ENCODE assay signal across 2 cellular contexts in the genomic region with DNA sequence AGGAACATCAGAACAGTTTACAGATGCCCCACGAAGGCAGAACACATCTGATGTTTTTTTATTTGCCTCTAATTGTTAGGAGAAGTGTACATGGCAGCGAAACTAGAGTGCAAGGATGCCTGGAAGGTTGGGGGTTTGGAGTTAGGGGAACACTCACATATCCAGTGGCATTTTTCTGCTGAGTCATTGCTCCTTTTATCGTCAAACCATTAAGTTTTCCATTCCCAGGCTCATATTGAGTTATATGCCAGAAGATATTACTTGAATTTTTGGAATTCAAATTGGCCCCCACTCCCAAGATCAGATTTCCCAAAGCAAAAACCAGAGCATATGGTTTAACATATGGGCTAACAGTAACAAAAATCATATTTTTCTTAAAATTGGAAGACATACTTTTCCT.
TF ChIP-seq lines count a peak whose summit lies in the region.

No MANE protein-coding gene starts in this region.

TF ChIP-seq in HepG2, 621 proteins besides CTCF, POLR2A, EP300 and RAD21 (continued from another document):
- peak; percentile 93 for TF ChIP-seq NFE2L2 (IDR thresholded peaks at IDR 0.05; ENCODE audit: low read length)
TF ChIP-seq in HepG2: peak in this region for 2.

TF ChIP-seq in WTC11, 78 proteins besides CTCF, POLR2A, EP300 and RAD21 (continued from another document):
- TF ChIP-seq, protein P1, sequence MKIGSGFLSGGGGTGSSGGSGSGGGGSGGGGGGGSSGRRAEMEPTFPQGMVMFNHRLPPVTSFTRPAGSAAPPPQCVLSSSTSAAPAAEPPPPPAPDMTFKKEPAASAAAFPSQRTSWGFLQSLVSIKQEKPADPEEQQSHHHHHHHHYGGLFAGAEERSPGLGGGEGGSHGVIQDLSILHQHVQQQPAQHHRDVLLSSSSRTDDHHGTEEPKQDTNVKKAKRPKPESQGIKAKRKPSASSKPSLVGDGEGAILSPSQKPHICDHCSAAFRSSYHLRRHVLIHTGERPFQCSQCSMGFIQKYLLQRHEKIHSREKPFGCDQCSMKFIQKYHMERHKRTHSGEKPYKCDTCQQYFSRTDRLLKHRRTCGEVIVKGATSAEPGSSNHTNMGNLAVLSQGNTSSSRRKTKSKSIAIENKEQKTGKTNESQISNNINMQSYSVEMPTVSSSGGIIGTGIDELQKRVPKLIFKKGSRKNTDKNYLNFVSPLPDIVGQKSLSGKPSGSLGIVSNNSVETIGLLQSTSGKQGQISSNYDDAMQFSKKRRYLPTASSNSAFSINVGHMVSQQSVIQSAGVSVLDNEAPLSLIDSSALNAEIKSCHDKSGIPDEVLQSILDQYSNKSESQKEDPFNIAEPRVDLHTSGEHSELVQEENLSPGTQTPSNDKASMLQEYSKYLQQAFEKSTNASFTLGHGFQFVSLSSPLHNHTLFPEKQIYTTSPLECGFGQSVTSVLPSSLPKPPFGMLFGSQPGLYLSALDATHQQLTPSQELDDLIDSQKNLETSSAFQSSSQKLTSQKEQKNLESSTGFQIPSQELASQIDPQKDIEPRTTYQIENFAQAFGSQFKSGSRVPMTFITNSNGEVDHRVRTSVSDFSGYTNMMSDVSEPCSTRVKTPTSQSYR (CRISPR knock-in tag; IDR thresholded peaks at IDR 0.05): no peak
- TF ChIP-seq ZNF423 (CRISPR knock-in tag; IDR thresholded peaks at IDR 0.05): no peak
- TF ChIP-seq, protein P2, sequence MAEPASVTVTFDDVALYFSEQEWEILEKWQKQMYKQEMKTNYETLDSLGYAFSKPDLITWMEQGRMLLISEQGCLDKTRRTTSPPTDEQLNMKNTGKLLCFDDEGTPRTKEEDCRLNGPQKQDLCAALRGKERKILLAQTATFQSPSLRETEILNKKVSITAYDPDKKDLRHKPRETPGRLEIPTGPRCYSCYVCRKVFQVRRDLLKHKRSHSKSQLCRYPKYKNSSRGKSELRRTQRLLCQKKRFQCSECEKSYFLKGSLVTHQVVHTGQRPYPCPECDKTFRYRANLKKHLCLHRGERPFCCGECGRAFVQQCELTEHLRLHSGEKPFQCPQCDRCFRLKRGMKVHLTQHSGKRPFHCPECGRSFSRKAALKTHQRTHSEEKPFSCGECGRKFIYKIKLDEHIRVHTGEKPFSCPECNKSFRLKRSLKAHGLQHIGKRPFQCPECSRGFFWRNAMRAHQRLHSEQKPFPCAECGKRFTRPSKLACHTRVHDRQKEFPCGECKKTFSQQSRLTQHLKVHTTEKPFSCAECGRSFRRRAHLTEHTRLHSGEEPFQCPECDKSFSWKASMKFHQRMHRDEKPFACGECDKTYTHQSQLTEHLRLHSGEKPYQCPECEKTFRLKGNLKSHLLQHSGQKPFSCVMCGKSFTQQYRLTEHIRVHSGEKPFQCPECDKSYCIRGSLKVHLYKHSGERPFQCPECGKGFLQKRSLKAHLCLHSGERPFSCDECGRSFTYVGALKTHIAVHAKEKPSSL (CRISPR knock-in tag; conservative IDR thresholded peaks at IDR 0.05): no peak
- no peak for TF ChIP-seq TCF7 (CRISPR knock-in tag; IDR thresholded peaks at IDR 0.05; ENCODE audit: low read depth)
- TF ChIP-seq GRHL2 (CRISPR knock-in tag; IDR thresholded peaks at IDR 0.05; ENCODE audit: insufficient replicate concordance, severe bottlenecking): no peak
- TF ChIP-seq, protein P3, sequence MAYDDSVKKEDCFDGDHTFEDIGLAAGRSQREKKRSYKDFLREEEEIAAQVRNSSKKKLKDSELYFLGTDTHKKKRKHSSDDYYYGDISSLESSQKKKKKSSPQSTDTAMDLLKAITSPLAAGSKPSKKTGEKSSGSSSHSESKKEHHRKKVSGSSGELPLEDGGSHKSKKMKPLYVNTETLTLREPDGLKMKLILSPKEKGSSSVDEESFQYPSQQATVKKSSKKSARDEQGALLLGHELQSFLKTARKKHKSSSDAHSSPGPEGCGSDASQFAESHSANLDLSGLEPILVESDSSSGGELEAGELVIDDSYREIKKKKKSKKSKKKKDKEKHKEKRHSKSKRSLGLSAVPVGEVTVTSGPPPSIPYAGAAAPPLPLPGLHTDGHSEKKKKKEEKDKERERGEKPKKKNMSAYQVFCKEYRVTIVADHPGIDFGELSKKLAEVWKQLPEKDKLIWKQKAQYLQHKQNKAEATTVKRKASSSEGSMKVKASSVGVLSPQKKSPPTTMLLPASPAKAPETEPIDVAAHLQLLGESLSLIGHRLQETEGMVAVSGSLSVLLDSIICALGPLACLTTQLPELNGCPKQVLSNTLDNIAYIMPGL (CRISPR knock-in tag; IDR thresholded peaks at IDR 0.05): no peak
- TF ChIP-seq ZNF138 (CRISPR knock-in tag; conservative IDR thresholded peaks at IDR 0.05): no peak
- TF ChIP-seq ZNF121 (CRISPR knock-in tag; IDR thresholded peaks at IDR 0.05): no peak
- no peak for TF ChIP-seq ETV6 (CRISPR knock-in tag; IDR thresholded peaks at IDR 0.05)
- TF ChIP-seq, protein P4, sequence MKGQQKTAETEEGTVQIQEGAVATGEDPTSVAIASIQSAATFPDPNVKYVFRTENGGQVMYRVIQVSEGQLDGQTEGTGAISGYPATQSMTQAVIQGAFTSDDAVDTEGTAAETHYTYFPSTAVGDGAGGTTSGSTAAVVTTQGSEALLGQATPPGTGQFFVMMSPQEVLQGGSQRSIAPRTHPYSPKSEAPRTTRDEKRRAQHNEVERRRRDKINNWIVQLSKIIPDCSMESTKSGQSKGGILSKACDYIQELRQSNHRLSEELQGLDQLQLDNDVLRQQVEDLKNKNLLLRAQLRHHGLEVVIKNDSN (CRISPR knock-in tag; IDR thresholded peaks at IDR 0.05): no peak
- TF ChIP-seq ERG (CRISPR knock-in tag; IDR thresholded peaks at IDR 0.05): no peak
- TF ChIP-seq, protein P5, sequence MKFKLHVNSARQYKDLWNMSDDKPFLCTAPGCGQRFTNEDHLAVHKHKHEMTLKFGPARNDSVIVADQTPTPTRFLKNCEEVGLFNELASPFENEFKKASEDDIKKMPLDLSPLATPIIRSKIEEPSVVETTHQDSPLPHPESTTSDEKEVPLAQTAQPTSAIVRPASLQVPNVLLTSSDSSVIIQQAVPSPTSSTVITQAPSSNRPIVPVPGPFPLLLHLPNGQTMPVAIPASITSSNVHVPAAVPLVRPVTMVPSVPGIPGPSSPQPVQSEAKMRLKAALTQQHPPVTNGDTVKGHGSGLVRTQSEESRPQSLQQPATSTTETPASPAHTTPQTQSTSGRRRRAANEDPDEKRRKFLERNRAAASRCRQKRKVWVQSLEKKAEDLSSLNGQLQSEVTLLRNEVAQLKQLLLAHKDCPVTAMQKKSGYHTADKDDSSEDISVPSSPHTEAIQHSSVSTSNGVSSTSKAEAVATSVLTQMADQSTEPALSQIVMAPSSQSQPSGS (CRISPR knock-in tag; IDR thresholded peaks at IDR 0.05; ENCODE audit: borderline replicate concordance, low read depth): no peak
- TF ChIP-seq TP53 (CRISPR knock-in tag; IDR thresholded peaks at IDR 0.05): no peak
- TF ChIP-seq ZNF396 (CRISPR knock-in tag; IDR thresholded peaks at IDR 0.05; ENCODE audit: borderline replicate concordance): no peak
- TF ChIP-seq NR3C1 (CRISPR knock-in tag; conservative IDR thresholded peaks at IDR 0.05; ENCODE audit: low read depth): no peak
- TF ChIP-seq SP1 (CRISPR knock-in tag; conservative IDR thresholded peaks at IDR 0.05): no peak
- TF ChIP-seq ZBTB43 (CRISPR knock-in tag; IDR thresholded peaks at IDR 0.05): no peak
